In the genomic region with DNA sequence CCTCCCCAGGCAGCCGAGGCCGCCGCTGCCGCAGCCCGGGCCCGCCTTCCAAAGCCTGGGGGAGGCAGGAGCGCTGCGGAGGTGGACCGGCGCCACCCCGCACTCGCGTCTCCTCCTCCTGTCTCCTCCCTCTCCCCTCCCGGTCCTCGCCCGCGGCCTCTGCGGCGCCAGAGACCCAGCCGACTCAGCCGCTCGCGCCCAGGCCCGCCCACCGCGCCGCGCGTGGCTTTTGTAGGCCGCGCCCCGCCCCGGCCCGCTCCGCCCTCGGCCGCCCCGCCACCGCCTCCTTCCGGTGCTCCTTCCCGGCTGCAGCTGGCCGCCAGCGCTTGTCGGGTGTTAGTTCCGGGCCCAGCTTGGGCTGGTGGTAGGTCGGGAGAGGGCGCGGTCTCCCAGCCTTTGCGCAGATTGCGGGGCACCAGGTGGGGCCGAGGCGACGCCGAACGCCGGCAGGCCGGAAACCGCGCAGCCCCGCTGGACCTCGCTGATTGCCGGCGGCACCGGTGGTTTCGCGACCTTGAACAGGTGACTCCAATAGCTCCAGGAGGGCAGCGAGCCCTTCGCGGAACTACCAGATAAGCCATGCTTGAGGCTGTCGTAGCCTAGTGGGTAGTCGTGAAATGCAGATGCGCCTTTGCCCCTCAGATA, we compare ENCODE assay signal across 8 cellular contexts. TPM values are rescaled to one million over a fixed set of nuclear protein-coding genes. Genes with fewer than 3 reads are reported as not detected.
DNase-seq lines count a peak whose midpoint lies in the region; ATAC-seq and TF ChIP-seq lines count a peak whose summit lies in the region.

A gene with protein sequence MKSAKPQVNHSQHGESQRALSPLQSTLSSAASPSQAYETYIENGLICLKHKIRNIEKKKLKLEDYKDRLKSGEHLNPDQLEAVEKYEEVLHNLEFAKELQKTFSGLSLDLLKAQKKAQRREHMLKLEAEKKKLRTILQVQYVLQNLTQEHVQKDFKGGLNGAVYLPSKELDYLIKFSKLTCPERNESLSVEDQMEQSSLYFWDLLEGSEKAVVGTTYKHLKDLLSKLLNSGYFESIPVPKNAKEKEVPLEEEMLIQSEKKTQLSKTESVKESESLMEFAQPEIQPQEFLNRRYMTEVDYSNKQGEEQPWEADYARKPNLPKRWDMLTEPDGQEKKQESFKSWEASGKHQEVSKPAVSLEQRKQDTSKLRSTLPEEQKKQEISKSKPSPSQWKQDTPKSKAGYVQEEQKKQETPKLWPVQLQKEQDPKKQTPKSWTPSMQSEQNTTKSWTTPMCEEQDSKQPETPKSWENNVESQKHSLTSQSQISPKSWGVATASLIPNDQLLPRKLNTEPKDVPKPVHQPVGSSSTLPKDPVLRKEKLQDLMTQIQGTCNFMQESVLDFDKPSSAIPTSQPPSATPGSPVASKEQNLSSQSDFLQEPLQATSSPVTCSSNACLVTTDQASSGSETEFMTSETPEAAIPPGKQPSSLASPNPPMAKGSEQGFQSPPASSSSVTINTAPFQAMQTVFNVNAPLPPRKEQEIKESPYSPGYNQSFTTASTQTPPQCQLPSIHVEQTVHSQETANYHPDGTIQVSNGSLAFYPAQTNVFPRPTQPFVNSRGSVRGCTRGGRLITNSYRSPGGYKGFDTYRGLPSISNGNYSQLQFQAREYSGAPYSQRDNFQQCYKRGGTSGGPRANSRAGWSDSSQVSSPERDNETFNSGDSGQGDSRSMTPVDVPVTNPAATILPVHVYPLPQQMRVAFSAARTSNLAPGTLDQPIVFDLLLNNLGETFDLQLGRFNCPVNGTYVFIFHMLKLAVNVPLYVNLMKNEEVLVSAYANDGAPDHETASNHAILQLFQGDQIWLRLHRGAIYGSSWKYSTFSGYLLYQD (minus strand): TSS at position 202 of the 645 bp plus-strand sequence. CDS start 1,431 bp downstream, outside the sequence.

- POLR2A ChIA-PET in PC-3 (lab: Charles Lee; ENCODE audit: unreplicated experiment), result interaction anchor here (0.5 to 1.8 kb wide), 6 partner anchors 38 to 508 kb away, joined by 3 to 15 read pairs (median 8); no protein-coding TSS in a partner anchor

- peak within 1 kb of the TSS; percentile 62 for H3K9ac ChIP-seq in PC-3 (ENCODE audit: low read length)

- peaks cover 2% of the 10 kb centered on the region; the same call in 1 of the 2 replicates for H3K36me3 ChIP-seq in PC-3 (ENCODE audit: low read depth, low read length)

- H3K9me2 ChIP-seq in PC-3 (replicated peaks; ENCODE audit: low read length), result no peaks in the 10 kb centered on the region

- no TSS peak for BruUV-seq in PC-3 (replicated peaks; lab: Mats Ljungman, UMichigan)

- H4K20me1 ChIP-seq in PC-3 (ENCODE audit: low read length), result no peaks in the 10 kb centered on the region

- H3F3A ChIP-seq in PC-3 (ENCODE audit: low read length, unreplicated experiment), result no peaks in the 10 kb centered on the region

- DNase-seq in DMS53 (lab: John Stamatoyannopoulos, UW) (peak; percentile 100), PC-3 (peak; percentile 91), epithelial cell of proximal tubule (ENCODE audit: low read depth) (peak; percentile 39), mucosa of gallbladder (ENCODE audit: low spot score) (peak; percentile 96)
- DNase-seq in Jurkat, Clone E6-1 (ENCODE audit: low read depth, low spot score), result peak; percentile 81
- peak; percentile 97 for DNase-seq in activated T-cell treated with anti-CD3 and anti-CD28 coated beads, Interleukin-2, amount 50 U/mL, for 1 hour
- peak; percentile 94 for DNase-seq in stimulated activated CD8-positive, alpha-beta memory T cell treated with anti-CD3 and anti-CD28 coated beads, Interleukin-4, amount 100 ng/mL, for 24 hours (ENCODE audit: low read depth)

- CTCF ChIA-PET in PC-3 (lab: Charles Lee), result interaction anchor here (0.6 to 1.4 kb wide), 3 partner anchors 30 to 41 kb away, joined by 3 to 7 read pairs (median 6); no protein-coding TSS in a partner anchor

- no peaks in the 10 kb centered on the region for H3K27me3 ChIP-seq in PC-3 (ENCODE audit: low read length)

- peaks cover 38% of the 10 kb centered on the region for H3K4me1 ChIP-seq in PC-3 (ENCODE audit: insufficient read depth, low read length)

- peak within 1 kb of the TSS; percentile 53 for H3K27ac ChIP-seq in PC-3 (ENCODE audit: low read length)

- intact Hi-C loops in PC-3 (cut with micrococcal nuclease), result loop anchor here (1.0 kb wide), 2 partner anchors 40 to 52 kb away; no protein-coding TSS in a partner anchor

- ATAC-seq in GM21717 (IDR thresholded peaks at IDR 0.05; ENCODE audit: unreplicated experiment) (peak; percentile 95), PC-3 (peak; percentile 87)

- peak within 1 kb of the TSS; percentile 96 for H3K4me2 ChIP-seq in PC-3 (ENCODE audit: low read length)

- H3K79me2 ChIP-seq in PC-3 (ENCODE audit: low read length), result peaks cover 52% of the 10 kb centered on the region

- TF ChIP-seq CTCF in PC-3 (conservative IDR thresholded peaks at IDR 0.05; ENCODE audit: low read depth, low read length) (peak; percentile 39), epithelial cell of proximal tubule (conservative IDR thresholded peaks at IDR 0.05; ENCODE audit: low read depth, low read length) (peak; percentile 31)

- H3K4me3 ChIP-seq in Jurkat, Clone E6-1 (ENCODE audit: low read length), result peak within 1 kb of the TSS; percentile 69
- H3K4me3 ChIP-seq in PC-3 (ENCODE audit: low read length) (peak within 1 kb of the TSS; percentile 92), epithelial cell of proximal tubule (ENCODE audit: low read depth, low read length) (peak within 1 kb of the TSS; percentile 65)

- no peaks in the 10 kb centered on the region for H3K9me3 ChIP-seq in PC-3 (ENCODE audit: low read length)

- peak within 1 kb of the TSS; percentile 93 for H2AFZ ChIP-seq in PC-3 (ENCODE audit: low read length)

RNA-seq across cellular contexts. Expression of the gene that starts here (rescaled TPM):
- 14.6 TPM for polyA plus RNA-seq in Jurkat, Clone E6-1 (2012; ENCODE audit: insufficient read depth, insufficient read length)
- 23.1 and 33.6 TPM in 2 replicates for total RNA-seq in PC-3 (2014; rRNA removed)
- 19.8 and 22.7 TPM in 2 replicates for total RNA-seq in epithelial cell of proximal tubule
- total RNA-seq in mucosa of gallbladder, result 15.9 TPM

Comparison
In these comparisons a context has a peak if more than half of its experiments do, and no peak if none do; other contexts are left out.
1. Peak in every context shown above with its lines: DNase-seq, ATAC-seq, H3K4me3 ChIP-seq and H3K27ac ChIP-seq.
2. DNase-seq: peak in every context shown above with its lines; median percentile 100 in DMS53; 97 in activated T-cell treated with anti-CD3 and anti-CD28 coated beads, Interleukin-2, amount 50 U/mL, for 1 hour; 96 in mucosa of gallbladder; 94 in stimulated activated CD8-positive, alpha-beta memory T cell treated with anti-CD3 and anti-CD28 coated beads, Interleukin-4, amount 100 ng/mL, for 24 hours; 91 in PC-3; 81 in Jurkat, Clone E6-1; 39 in epithelial cell of proximal tubule.